17 cellular contexts compared by ENCODE assay signal in genomic region chr1:83766182-83766825, GRCh38.
A peak's percentile ranks its signal among the peaks of the same experiment; 100 is the strongest.
DNase-seq lines count a peak whose midpoint lies in the region; ATAC-seq and TF ChIP-seq lines count a peak whose summit lies in the region.
"Had no signal": no experiment of that assay in that cellular context is flagged by ENCODE, and none has a peak within 500 bp of the region (broad histone marks: within the 10 kb centered on the region; RNA-seq: fewer than 3 reads in every experiment).

No MANE protein-coding gene starts in this region.

- H3K79me2 ChIP-seq in Karpas-422 (ENCODE audit: low read length): no peaks in the 10 kb centered on the region
- no peaks in the 10 kb centered on the region for H3K79me2 ChIP-seq in SU-DHL-6 (ENCODE audit: insufficient read depth, low read length)

- H2AFZ ChIP-seq in Karpas-422 (ENCODE audit: low read length) (peak overlapping the region; percentile 85), SU-DHL-6 (ENCODE audit: low read depth, low read length, severe bottlenecking) (peak overlapping the region; percentile 35)
- H2AFZ ChIP-seq: GM23248 had no signal

- no peaks in the 10 kb centered on the region for H3K27me3 Mint-ChIP-seq in nephron (ENCODE audit: low read depth)
- H3K27me3 Mint-ChIP-seq in HFFc6 (ENCODE audit: insufficient read depth): peaks cover 4% of the 10 kb centered on the region
- H3K27me3 Mint-ChIP-seq in stimulated activated naive CD8-positive, alpha-beta T cell treated with anti-CD3 and anti-CD28 coated beads, Interleukin-15, amount 100 ng/mL, for 72 hours: no peaks in the 10 kb centered on the region

- peaks cover 73% of the 10 kb centered on the region for H3K4me1 ChIP-seq in Karpas-422 (ENCODE audit: low read length)

- H3K27me3 ChIP-seq in Karpas-422 (ENCODE audit: low read length): no peaks in the 10 kb centered on the region
- no peaks in the 10 kb centered on the region for H3K27me3 ChIP-seq in SU-DHL-6 (ENCODE audit: low read length)

- H3K4me1 Mint-ChIP-seq in nephron: peaks cover 65% of the 10 kb centered on the region
- H3K4me1 Mint-ChIP-seq in HFFc6 (ENCODE audit: low read depth): no peaks in the 10 kb centered on the region
- H3K4me1 Mint-ChIP-seq in stimulated activated naive CD8-positive, alpha-beta T cell treated with anti-CD3 and anti-CD28 coated beads, Interleukin-15, amount 100 ng/mL, for 72 hours: peaks cover 10% of the 10 kb centered on the region

- H3K4me3 ChIP-seq in Karpas-422 (ENCODE audit: low read length) (no peak overlapping the region), SU-DHL-6 (ENCODE audit: insufficient read depth, low read length, poor library complexity, severe bottlenecking) (no peak overlapping the region)
- H3K4me3 ChIP-seq: GM12878, GM23248 had no signal

- H3K9ac ChIP-seq in Karpas-422 (ENCODE audit: low read length) (no peak overlapping the region), SU-DHL-6 (ENCODE audit: low read length) (no peak overlapping the region)
- H3K9ac ChIP-seq: GM23248 had no signal

- H3F3A ChIP-seq in SU-DHL-6 (ENCODE audit: insufficient read depth): peaks cover 7% of the 10 kb centered on the region; the same call in 1 of the 2 replicates

- no peaks in the 10 kb centered on the region for H4K20me1 ChIP-seq in Karpas-422 (ENCODE audit: insufficient read depth, low read depth, low read length)
- no peaks in the 10 kb centered on the region for H4K20me1 ChIP-seq in SU-DHL-6 (ENCODE audit: low read depth, low read length)

- H3K9me3 ChIP-seq in Karpas-422 (ENCODE audit: low read length): no peaks in the 10 kb centered on the region
- H3K9me3 ChIP-seq in SU-DHL-6 (ENCODE audit: insufficient read depth, low read length): no peaks in the 10 kb centered on the region

- H3K9me3 Mint-ChIP-seq in nephron (no peaks in the 10 kb centered on the region), HFFc6 (no peaks in the 10 kb centered on the region)
- no peaks in the 10 kb centered on the region for H3K9me3 Mint-ChIP-seq in stimulated activated naive CD8-positive, alpha-beta T cell treated with anti-CD3 and anti-CD28 coated beads, Interleukin-15, amount 100 ng/mL, for 72 hours
- H3K9me3 Mint-ChIP-seq: CD4-positive, alpha-beta T cell; IgD-negative memory B cell had no signal

- peak overlapping the region; percentile 10 for H3K4me2 ChIP-seq in Karpas-422 (ENCODE audit: low read depth, low read length, poor library complexity, severe bottlenecking)
- H3K4me2 ChIP-seq in SU-DHL-6 (ENCODE audit: low read depth, low read length, poor library complexity, severe bottlenecking): peak overlapping the region; percentile 5

- DNase-seq in Karpas-422 (no peak), HFFc6 (no peak)
- no peak for DNase-seq in stimulated activated naive CD8-positive, alpha-beta T cell treated with anti-CD3 and anti-CD28 coated beads, Interleukin-15, amount 100 ng/mL, for 72 hours
- DNase-seq: ACHN; C1 segment of cervical spinal cord; Calu3; CD4-positive, alpha-beta T cell; DMS 273 treated with DMSO at 0.1 percent for 48 hours; GM23248 had no signal

- H3K4me3 Mint-ChIP-seq in nephron: no peak overlapping the region
- no peak overlapping the region for H3K4me3 Mint-ChIP-seq in HFFc6
- H3K4me3 Mint-ChIP-seq in stimulated activated naive CD8-positive, alpha-beta T cell treated with anti-CD3 and anti-CD28 coated beads, Interleukin-15, amount 100 ng/mL, for 72 hours: no peak overlapping the region
- H3K4me3 Mint-ChIP-seq: CD4-positive, alpha-beta T cell; IgD-negative memory B cell had no signal

- H3K36me3 Mint-ChIP-seq in nephron (ENCODE audit: low read depth) (no peaks in the 10 kb centered on the region), HFFc6 (ENCODE audit: low read depth) (no peaks in the 10 kb centered on the region)

- TF ChIP-seq CTCF in 22Rv1 (IDR thresholded peaks at IDR 0.05): no peak
- no peak for TF ChIP-seq CTCF in SU-DHL-6 (IDR thresholded peaks at IDR 0.05; ENCODE audit: insufficient read depth, low read length, poor library complexity, severe bottlenecking)
- TF ChIP-seq CTCF in nephron (IDR thresholded peaks at IDR 0.05; ENCODE audit: unreplicated experiment in 3 of 3): no peak
- TF ChIP-seq CTCF in HFFc6 (IDR thresholded peaks at IDR 0.05): no peak

- H3K27ac ChIP-seq in 22Rv1 (peak overlapping the region; percentile 62; the same call in 1 of the 2 replicates), Karpas-422 (ENCODE audit: low read length) (0 out of 2 replicates have a peak overlapping the region, but pooled peaks have one; percentile 3), SU-DHL-6 (ENCODE audit: low read depth, low read length) (no peak overlapping the region)
- H3K27ac ChIP-seq: GM23248 had no signal

- no peak for ATAC-seq in GM21367 (IDR thresholded peaks at IDR 0.05; ENCODE audit: unreplicated experiment)
- ATAC-seq in stimulated activated naive CD8-positive, alpha-beta T cell treated with anti-CD3 and anti-CD28 coated beads, Interleukin-15, amount 100 ng/mL, for 72 hours: no peak
- no peak for ATAC-seq in GM19023 (IDR thresholded peaks at IDR 0.05; ENCODE audit: unreplicated experiment)
- ATAC-seq: GM12878, HCT116 had no signal

- H3K9me2 ChIP-seq in Karpas-422 (replicated peaks; ENCODE audit: insufficient read depth, low read length) (no peaks in the 10 kb centered on the region), SU-DHL-6 (replicated peaks; ENCODE audit: insufficient read depth, low read length) (no peaks in the 10 kb centered on the region)

- H3K36me3 ChIP-seq in Karpas-422 (ENCODE audit: insufficient read depth, low read length): no peaks in the 10 kb centered on the region
- H3K36me3 ChIP-seq in SU-DHL-6 (ENCODE audit: low read length): no peaks in the 10 kb centered on the region

- H3K27ac Mint-ChIP-seq in nephron: peak overlapping the region in 2 of 3 experiments; percentile 28 to 59
- no peak overlapping the region for H3K27ac Mint-ChIP-seq in HFFc6
- H3K27ac Mint-ChIP-seq in stimulated activated naive CD8-positive, alpha-beta T cell treated with anti-CD3 and anti-CD28 coated beads, Interleukin-15, amount 100 ng/mL, for 72 hours: no peak overlapping the region
- H3K27ac Mint-ChIP-seq: CD4-positive, alpha-beta T cell; IgD-negative memory B cell had no signal

Comparison
In these comparisons a context has a peak if more than half of its experiments do, and no peak if none do; other contexts are left out.
1. H3K27ac Mint-ChIP-seq: peak in nephron (2 of 3); none in HFFc6 (single experiment) and stimulated activated naive CD8-positive, alpha-beta T cell treated with anti-CD3 and anti-CD28 coated beads, Interleukin-15, amount 100 ng/mL, for 72 hours (0 of 2).